Comparison of ENCODE assay signal across 8 cellular contexts in genomic region chr12:130916251-130916911, GRCh38. TPM values are rescaled to one million over a fixed set of nuclear protein-coding genes. Genes with fewer than 3 reads are reported as not detected.
DNase-seq lines count a peak whose midpoint lies in the region; ATAC-seq and TF ChIP-seq lines count a peak whose summit lies in the region.

No MANE protein-coding gene starts in this region.

- ATAC-seq in omental fat pad (ENCODE audit: low FRiP score) (peak; percentile 48), HG02852 (IDR thresholded peaks at IDR 0.05; ENCODE audit: unreplicated experiment) (no peak), HG03159 (IDR thresholded peaks at IDR 0.05; ENCODE audit: unreplicated experiment) (no peak)

- CTCF ChIA-PET in AG04449 (lab: Yijun Ruan, JAX): interaction anchor here (0.6 to 1.6 kb wide), 6 partner anchors 10 to 888 kb away, joined by 3 to 5 read pairs (median 3); no protein-coding TSS in a partner anchor

- H3K27ac ChIP-seq in VCaP: no peak overlapping the region

- peak; percentile 72 for TF ChIP-seq CTCF in AG04449 (IDR thresholded peaks at IDR 0.05; ENCODE audit: insufficient read depth, low read length, missing control alignments)
- peak; percentile 96 for TF ChIP-seq CTCF in GM12865 (IDR thresholded peaks at IDR 0.05; ENCODE audit: insufficient read depth, low read depth, low read length, missing control alignments)
- TF ChIP-seq CTCF in VCaP (conservative IDR thresholded peaks at IDR 0.05): peak; percentile 100
- peak in 1 of 3 donors; percentile 85 for TF ChIP-seq CTCF in omental fat pad (IDR thresholded peaks at IDR 0.05)

- DNase-seq in AG04449 (ENCODE audit: low read depth, low spot score) (no peak), GM12865 (ENCODE audit: low read depth) (peak; percentile 69), NCI-H1436 (lab: John Stamatoyannopoulos, UW) (peak; percentile 53), germinal center (ENCODE audit: low spot score) (peak; percentile 64), omental fat pad (ENCODE audit: low spot score) (no peak)

- POLR2A ChIA-PET in AG04449 (lab: Yijun Ruan, JAX): no interaction called here

- H3K4me3 ChIP-seq in AG04449 (ENCODE audit: low read depth, low read length): no peak overlapping the region
- H3K4me3 ChIP-seq in GM12865 (ENCODE audit: low read depth, low read length): no peak overlapping the region

RNA-seq across cellular contexts. Expression of gene ADGRD1, which starts 37.3 kb away (rescaled TPM):
- total RNA-seq in omental fat pad: 10 to 100 TPM; 34.3 to 98.6 (median 52.4) TPM

RNA-seq across cellular contexts. Expression of gene RAN, which starts 44.5 kb away (rescaled TPM):
- 100 to 1,000 TPM; 159 to 468 (median 228) TPM for total RNA-seq in omental fat pad

Comparison
In these comparisons a context has a peak if more than half of its experiments do, and no peak if none do; other contexts are left out.
1. DNase-seq: peak in GM12865 (single experiment), NCI-H1436 (single experiment) and germinal center (single experiment); none in AG04449 (single experiment) and omental fat pad (single experiment).